In the genomic region with DNA sequence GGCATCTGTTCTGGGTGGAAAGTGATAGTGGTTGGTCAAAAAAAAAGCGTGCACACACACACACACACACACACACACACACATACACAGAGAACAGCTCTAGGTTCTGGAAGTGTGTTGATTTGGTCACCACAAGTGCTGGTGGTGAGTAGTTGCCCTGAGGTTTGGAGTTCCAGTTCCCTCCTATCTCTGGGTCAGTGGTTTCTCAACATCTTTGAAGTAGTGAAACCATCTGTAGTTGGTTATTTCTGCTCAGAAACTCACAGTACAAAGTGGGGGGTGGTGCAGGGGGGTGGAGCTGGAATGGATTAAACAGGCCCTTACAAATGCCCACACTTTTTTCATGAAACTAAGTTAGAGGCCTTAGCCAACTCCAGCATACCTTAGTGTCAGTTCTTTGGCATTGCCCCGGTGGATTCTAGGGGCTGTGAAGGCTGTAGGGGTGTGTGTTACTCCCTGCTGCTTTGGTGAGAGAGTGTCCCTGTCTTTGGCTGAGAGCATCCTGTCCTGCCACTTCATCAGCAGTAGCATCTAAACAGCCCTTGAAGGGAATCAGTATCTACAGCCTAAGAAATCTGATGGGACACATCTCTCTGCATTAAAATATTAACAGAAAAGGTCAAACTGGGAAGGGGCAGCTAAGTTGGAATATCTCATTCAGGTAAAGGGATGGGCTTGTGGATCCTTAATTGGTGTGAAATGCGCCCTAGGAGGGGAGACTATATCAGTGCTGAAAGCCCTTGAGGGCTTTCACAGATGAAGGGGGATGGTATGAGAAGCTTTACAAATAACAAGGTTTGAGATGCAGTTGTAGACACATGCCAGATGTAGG, we compare ENCODE assay signal across 9 cellular contexts.
A peak's percentile ranks its signal among the peaks of the same experiment; 100 is the strongest.
DNase-seq lines count a peak whose midpoint lies in the region; ATAC-seq, FAIRE-seq and TF ChIP-seq lines count a peak whose summit lies in the region.
"Had no signal": no experiment of that assay in that cellular context is flagged by ENCODE, and none has a peak within 500 bp of the region (broad histone marks: within the 10 kb centered on the region; RNA-seq: fewer than 3 reads in every experiment).

No MANE protein-coding gene starts in this region.

- DNase-seq in astrocyte of the spinal cord (ENCODE audit: low read depth, low spot score) (peak; percentile 93), DMS153 treated with DMSO at 0.1 percent for 48 hours (lab: John Stamatoyannopoulos, UW; ENCODE audit: unreplicated experiment) (no peak), HTR-8/SVneo (ENCODE audit: insufficient read length, low spot score) (no peak), NCI-H510A (lab: John Stamatoyannopoulos, UW) (no peak)

- in situ Hi-C loops in astrocyte of the spinal cord (cut with HindIII; ENCODE audit: low sequenced_read_pairs): no loop called here

- peak overlapping the region; percentile 89 for H3K4me2 ChIP-seq in Loucy (ENCODE audit: low read depth, low read length, poor library complexity, severe bottlenecking)

- H3K79me2 ChIP-seq in Loucy (ENCODE audit: insufficient read depth, low read length): peaks cover 100% of the 10 kb centered on the region

- H2AFZ ChIP-seq in Loucy (ENCODE audit: low read length): no peak overlapping the region

- peaks cover 26% of the 10 kb centered on the region for H3K36me3 Mint-ChIP-seq in nephron (ENCODE audit: low read depth)

- no peaks in the 10 kb centered on the region for H4K20me1 ChIP-seq in Loucy (ENCODE audit: insufficient read depth, low read length, poor library complexity, severe bottlenecking)

- no peaks in the 10 kb centered on the region for H3K9me2 ChIP-seq in Loucy (replicated peaks; ENCODE audit: low read depth, low read length)

- H3K36me3 ChIP-seq in Loucy (ENCODE audit: insufficient read depth, low read length): no peaks in the 10 kb centered on the region

- peak overlapping the region in 1 of 3 experiments; percentile 39 for H3K4me3 Mint-ChIP-seq in nephron

- no peaks in the 10 kb centered on the region for H3K9me3 ChIP-seq in Loucy (ENCODE audit: insufficient read depth, low read depth, low read length)

- H3K27ac Mint-ChIP-seq in nephron: peak overlapping the region; percentile 35 to 74 (median 58)

- H3K4me1 ChIP-seq in Loucy (ENCODE audit: insufficient read depth, low read length, poor library complexity, severe bottlenecking): peaks cover 97% of the 10 kb centered on the region

- peak overlapping the region; percentile 72 for H3K9ac ChIP-seq in Loucy (ENCODE audit: low read depth, low read length, poor library complexity, severe bottlenecking)

- H3F3A ChIP-seq in Loucy (ENCODE audit: low read depth): peaks cover 3% of the 10 kb centered on the region

- H3K4me1 Mint-ChIP-seq in nephron: peaks cover 94% of the 10 kb centered on the region

- peak overlapping the region; percentile 37 for H3K4me3 ChIP-seq in GM12875 (ENCODE audit: low read depth, low read length)
- H3K4me3 ChIP-seq in Loucy (ENCODE audit: low read length, poor library complexity, severe bottlenecking): peak overlapping the region; percentile 25
- H3K4me3 ChIP-seq in astrocyte of the spinal cord (ENCODE audit: low read depth, low read length): no peak overlapping the region
- H3K4me3 ChIP-seq: skin epidermis had no signal

- TF ChIP-seq CTCF in GM12875 (IDR thresholded peaks at IDR 0.05; ENCODE audit: borderline replicate concordance, insufficient read depth, low read depth, low read length) (no peak), Loucy (conservative IDR thresholded peaks at IDR 0.05; ENCODE audit: low read length) (no peak), astrocyte of the spinal cord (IDR thresholded peaks at IDR 0.05; ENCODE audit: low read depth, low read length) (no peak), nephron (IDR thresholded peaks at IDR 0.05; ENCODE audit: unreplicated experiment in 3 of 3) (no peak)

- ATAC-seq in GM21528 (IDR thresholded peaks at IDR 0.05; ENCODE audit: low FRiP score, unreplicated experiment): peak; percentile 41

- H3K27me3 Mint-ChIP-seq in nephron (ENCODE audit: low read depth): peaks cover 4% of the 10 kb centered on the region

- no peak for FAIRE-seq in HTR-8/SVneo (lab: Jason Lieb, UNC)

- H3K9me3 Mint-ChIP-seq in nephron: no peaks in the 10 kb centered on the region

- H3K27me3 ChIP-seq in Loucy (ENCODE audit: insufficient read depth, low read length, poor library complexity, severe bottlenecking): no peaks in the 10 kb centered on the region
